26 cellular contexts compared by ENCODE assay signal in genomic region chr15:85741021-85741421, GRCh38. TPM values are rescaled to one million over a fixed set of nuclear protein-coding genes. Genes with fewer than 3 reads are reported as not detected.
DNase-seq lines count a peak whose midpoint lies in the region; ATAC-seq and TF ChIP-seq lines count a peak whose summit lies in the region.
"Had no signal": no experiment of that assay in that cellular context is flagged by ENCODE, and none has a peak within 500 bp of the region (broad histone marks: within the 10 kb centered on the region; RNA-seq: fewer than 3 reads in every experiment).

No MANE protein-coding gene starts in this region.

- ATAC-seq in left ventricle myocardium superior: no peak
- no peak for ATAC-seq in stimulated activated naive B cell treated with anti-CD40 and anti-IgM and Interleukin-4, amounts not matched to agents 10 μg/mL and 1 μg/mL and 100 μg/mL, for 72 hours (replicated peaks)
- ATAC-seq in omental fat pad (ENCODE audit: low FRiP score): no peak
- ATAC-seq: activated naive CD4-positive, alpha-beta T cell treated with anti-CD3 and anti-CD28 coated beads, Interleukin-2, amount 50 U/mL, for 72 hours; gastrocnemius medialis; pancreas; sciatic nerve had no signal

- no peak overlapping the region for H3K4me3 Mint-ChIP-seq in stimulated activated naive B cell treated with anti-CD40 and anti-IgM and Interleukin-4, amounts not matched to agents 10 μg/mL and 1 μg/mL and 100 μg/mL, for 72 hours
- H3K4me3 Mint-ChIP-seq: activated B cell treated with CpG ODN at 0.5 μM for 24 hours; activated CD4-positive, alpha-beta memory T cell treated with anti-CD3 and anti-CD28 coated beads for 36 hours; CD14-positive monocyte had no signal

- peak overlapping the region; percentile 20 for H3K27ac Mint-ChIP-seq in stimulated activated naive B cell treated with anti-CD40 and anti-IgM and Interleukin-4, amounts not matched to agents 10 μg/mL and 1 μg/mL and 100 μg/mL, for 72 hours
- H3K27ac Mint-ChIP-seq: activated B cell treated with CpG ODN at 0.5 μM for 24 hours; activated CD4-positive, alpha-beta memory T cell treated with anti-CD3 and anti-CD28 coated beads for 36 hours had no signal

- no peak overlapping the region for H3K4me3 ChIP-seq in cardiac muscle cell
- H3K4me3 ChIP-seq: esophagus squamous epithelium, gastrocnemius medialis, pancreas, Peyer's patch had no signal

- H3K36me3 Mint-ChIP-seq in stimulated activated naive B cell treated with anti-CD40 and anti-IgM and Interleukin-4, amounts not matched to agents 10 μg/mL and 1 μg/mL and 100 μg/mL, for 72 hours: peaks cover 24 to 55% of the 10 kb centered on the region in 2 donors

- DNase-seq in cardiac muscle cell (ENCODE audit: low read depth in 1 of 2, low spot score in 1 of 2): no peak
- DNase-seq in left ventricle myocardium superior: no peak
- no peak for DNase-seq in RWPE1 (ENCODE audit: low spot score)
- peak in 33 of 42 donors; percentile 37 to 84 (median 68) for DNase-seq in head of caudate nucleus
- no peak for DNase-seq in stimulated activated naive B cell treated with anti-CD40 and anti-IgM and Interleukin-4, amounts not matched to agents 10 μg/mL and 1 μg/mL and 100 μg/mL, for 72 hours
- no peak for DNase-seq in omental fat pad (ENCODE audit: low spot score)
- DNase-seq in islet precursor cell: no peak
- no peak for DNase-seq in KG1 (lab: John Stamatoyannopoulos, UW)
- DNase-seq: activated B cell treated with CpG ODN at 0.5 μM for 24 hours; activated CD4-positive, alpha-beta memory T cell treated with anti-CD3 and anti-CD28 coated beads for 36 hours; effector memory CD4-positive, alpha-beta T cell; esophagus squamous epithelium; gastrocnemius medialis; GOT3; mesenchymal stem cell; naive B cell; NCI-H1417 treated with DMSO at 0.1 percent for 48 hours; NCI-H510A treated with DMSO at 0.1 percent for 48 hours; Peyer's patch; stimulated activated CD4-positive, alpha-beta T cell treated with anti-CD3 and anti-CD28 coated beads, Interleukin-15, amount 100 ng/mL, for 24 hours; T1000 had no signal

- H3K27ac ChIP-seq in cardiac muscle cell (peak overlapping the region; percentile 39), RWPE1 (0 out of 2 replicates have a peak overlapping the region, but pooled peaks have one; percentile 5)
- H3K27ac ChIP-seq: esophagus squamous epithelium, HL-60, pancreas, Peyer's patch had no signal

- H3K9me3 Mint-ChIP-seq in stimulated activated naive B cell treated with anti-CD40 and anti-IgM and Interleukin-4, amounts not matched to agents 10 μg/mL and 1 μg/mL and 100 μg/mL, for 72 hours: no peaks in the 10 kb centered on the region
- H3K9me3 Mint-ChIP-seq: activated B cell treated with CpG ODN at 0.5 μM for 24 hours; activated CD4-positive, alpha-beta memory T cell treated with anti-CD3 and anti-CD28 coated beads for 36 hours; activated naive CD4-positive, alpha-beta T cell treated with anti-CD3 and anti-CD28 coated beads, Interleukin-2, amount 50 U/mL, for 72 hours; naive B cell had no signal

- CTCF ChIA-PET in RWPE1 (lab: Yijun Ruan, JAX): no interaction called here

- POLR2A ChIA-PET in RWPE1 (lab: Yijun Ruan, JAX; ENCODE audit: low non-redundant PET): no interaction called here

- peaks cover 43% of the 10 kb centered on the region for H3K36me3 ChIP-seq in cardiac muscle cell

- no peaks in the 10 kb centered on the region for H3K9me3 ChIP-seq in cardiac muscle cell (ENCODE audit: low read depth)
- H3K9me3 ChIP-seq: esophagus squamous epithelium, gastrocnemius medialis, pancreas, Peyer's patch had no signal

- H3K4me1 Mint-ChIP-seq in stimulated activated naive B cell treated with anti-CD40 and anti-IgM and Interleukin-4, amounts not matched to agents 10 μg/mL and 1 μg/mL and 100 μg/mL, for 72 hours: no peaks in the 10 kb centered on the region
- H3K4me1 Mint-ChIP-seq: activated B cell treated with CpG ODN at 0.5 μM for 24 hours, CD14-positive monocyte, naive B cell had no signal

- no peaks in the 10 kb centered on the region for H3K27me3 Mint-ChIP-seq in stimulated activated naive B cell treated with anti-CD40 and anti-IgM and Interleukin-4, amounts not matched to agents 10 μg/mL and 1 μg/mL and 100 μg/mL, for 72 hours
- H3K27me3 Mint-ChIP-seq: activated B cell treated with CpG ODN at 0.5 μM for 24 hours; activated CD4-positive, alpha-beta memory T cell treated with anti-CD3 and anti-CD28 coated beads for 36 hours; naive B cell had no signal

- TF ChIP-seq CTCF in cardiac muscle cell (IDR thresholded peaks at IDR 0.05; ENCODE audit: low read depth, low read length): no peak
- TF ChIP-seq CTCF in RWPE1 (conservative IDR thresholded peaks at IDR 0.05; ENCODE audit: low read depth): no peak
- TF ChIP-seq CTCF in omental fat pad (IDR thresholded peaks at IDR 0.05): no peak

- H3K27me3 ChIP-seq in cardiac muscle cell: no peaks in the 10 kb centered on the region
- H3K27me3 ChIP-seq: esophagus squamous epithelium, gastrocnemius medialis, pancreas, Peyer's patch had no signal

- intact Hi-C loops in left ventricle myocardium superior (cut with micrococcal nuclease): no loop called here
- intact Hi-C loops in head of caudate nucleus (cut with DNase I): no loop called here

- H3K4me1 ChIP-seq in cardiac muscle cell (ENCODE audit: low read depth): no peaks in the 10 kb centered on the region
- H3K4me1 ChIP-seq: pancreas, Peyer's patch had no signal

RNA-seq across cellular contexts. Expression of gene KLHL25, which starts 53.7 kb away (rescaled TPM):
- total RNA-seq in cardiac muscle cell: 16.7 and 18.0 TPM in 2 replicates
- 10.9 and 19.3 TPM in 2 replicates for polyA plus RNA-seq in cardiac muscle cell
- 3.8 TPM for total RNA-seq in left ventricle myocardium superior
- total RNA-seq in omental fat pad: 10 to 100 TPM; 12.0 to 45.8 (median 22.3) TPM

Comparison
In these comparisons a context has a peak if more than half of its experiments do, and no peak if none do; other contexts are left out.
1. DNase-seq: peak in head of caudate nucleus (33 of 42); none in cardiac muscle cell (0 of 2), left ventricle myocardium superior (single experiment), RWPE1 (single experiment), stimulated activated naive B cell treated with anti-CD40 and anti-IgM and Interleukin-4, amounts not matched to agents 10 μg/mL and 1 μg/mL and 100 μg/mL, for 72 hours (single experiment), omental fat pad (single experiment), islet precursor cell (single experiment) and KG1 (single experiment).